1 cellular context compared by ENCODE assay signal in the genomic region with DNA sequence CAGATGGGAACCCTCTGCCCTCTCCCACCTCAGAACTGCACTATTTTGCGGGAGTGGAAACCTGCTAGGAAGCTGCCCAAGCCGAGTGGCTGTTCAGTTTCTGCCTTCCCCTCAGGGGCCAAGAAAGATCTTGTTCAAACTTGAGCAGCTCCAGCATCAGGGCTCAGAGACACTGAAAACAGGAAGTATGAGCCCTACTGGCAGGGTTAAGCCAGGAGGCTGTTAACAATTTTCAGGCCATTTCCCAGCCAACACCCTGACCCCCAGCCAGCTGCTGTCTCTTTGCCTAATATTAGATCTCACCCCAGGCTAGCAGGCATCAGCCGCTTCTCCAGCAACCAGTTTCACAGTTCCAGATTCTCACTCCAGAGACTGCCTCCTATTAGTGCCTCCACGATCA.
TF ChIP-seq lines count a peak whose summit lies in the region.

No MANE protein-coding gene starts in this region.

TF ChIP-seq in IMR-90, 13 proteins besides CTCF, POLR2A, EP300 and RAD21 (continued from another document):
- TF ChIP-seq CHD1 (IDR thresholded peaks at IDR 0.05; ENCODE audit: low read depth, low read length) (no peak), USF2 (IDR thresholded peaks at IDR 0.05; ENCODE audit: low read depth, low read length) (no peak)
